8 cellular contexts compared by ENCODE assay signal in the genomic region with DNA sequence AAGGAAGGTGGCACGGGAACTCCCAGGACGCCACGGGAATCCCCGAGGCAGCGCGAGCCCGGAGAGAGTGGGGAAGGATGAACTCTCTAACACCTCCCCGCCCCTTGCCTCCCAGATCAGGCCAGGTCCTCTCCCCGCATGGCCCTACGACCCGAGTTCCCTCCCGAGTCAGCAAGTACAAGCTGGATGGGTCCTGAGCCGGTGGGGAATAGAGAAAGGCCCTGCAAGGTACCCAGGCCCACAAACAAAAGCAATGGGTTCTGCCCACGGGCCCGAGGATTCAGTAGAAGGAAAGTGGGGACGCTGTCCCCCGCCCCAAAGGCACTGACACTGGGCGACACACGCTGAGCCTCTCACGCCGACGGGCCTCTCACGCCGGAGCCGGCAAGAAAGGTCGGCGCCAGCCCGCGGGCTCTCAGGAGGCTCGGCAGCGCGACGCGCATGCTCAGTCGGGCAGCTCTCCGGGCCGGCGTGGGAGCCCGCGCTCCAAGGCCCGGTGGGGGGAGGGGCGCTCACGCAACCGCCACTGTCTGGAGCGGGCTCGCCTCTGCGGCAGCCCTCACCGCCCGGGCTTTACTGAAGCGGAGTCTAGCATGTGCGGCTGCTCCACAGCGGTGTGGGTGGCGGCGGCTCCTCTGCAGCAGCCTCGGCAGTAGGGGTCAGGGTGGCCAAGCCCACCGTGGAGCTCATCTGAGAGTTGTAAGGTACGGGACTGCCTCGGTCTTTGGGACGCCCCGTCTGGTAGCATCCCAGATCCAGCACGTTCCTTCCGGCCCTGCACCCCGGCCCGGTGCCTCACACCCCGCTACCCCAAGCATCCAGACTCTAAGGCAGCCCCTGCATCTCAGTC. TPM values are rescaled to one million over a fixed set of nuclear protein-coding genes. Genes with fewer than 3 reads are reported as not detected.
DNase-seq lines count a peak whose midpoint lies in the region; ATAC-seq, FAIRE-seq and TF ChIP-seq lines count a peak whose summit lies in the region.
"Not testable (repeated sequence)": the region's sequence is repeated elsewhere in the genome, so short reads cannot be mapped to it uniquely, and the experiment has no call there.

No MANE protein-coding gene starts in this region.

- H3K27me3 Mint-ChIP-seq in activated CD4-positive, alpha-beta T cell treated with anti-CD3 and anti-CD28 coated beads, Interleukin-2, amount 10 ng/mL, durations not matched to agents 24 days and 14 days = not testable (repeated sequence)

- intact Hi-C loops in activated CD4-positive, alpha-beta T cell treated with anti-CD3 and anti-CD28 coated beads, Interleukin-2, amount 10 ng/mL, durations not matched to agents 24 days and 14 days (cut with micrococcal nuclease) = not testable (repeated sequence)
- intact Hi-C loops in left ventricle myocardium inferior (cut with micrococcal nuclease) (loop anchor here (5.0 kb wide), 1 partner anchor 48 kb away; no protein-coding TSS in a partner anchor), pancreas (cut with DNase I) (loop anchor here in 1 of 3 donors (5.0 kb wide), 1 partner anchor 48 kb away; no protein-coding TSS in a partner anchor)

- peak; percentile 54 for ATAC-seq in HG02623 (IDR thresholded peaks at IDR 0.05; ENCODE audit: unreplicated experiment)
- ATAC-seq in pancreas = peak; percentile 94 to 98 (median 96)

- TF ChIP-seq CTCF in left ventricle myocardium inferior (IDR thresholded peaks at IDR 0.05; ENCODE audit: borderline replicate concordance); pancreas (IDR thresholded peaks at IDR 0.05): not testable (repeated sequence)

- FAIRE-seq in pancreas (lab: Jason Lieb, UNC) = not testable (repeated sequence)

- WGBS in pancreas, 2 donors = 14 to 15% methylated on average over 38 to 58 of the region's 65 CpGs

- not testable (repeated sequence) for H3K36me3 ChIP-seq in ES-I3 (ENCODE audit: insufficient read depth, low read length); left ventricle myocardium inferior; pancreas

- H3K4me3 ChIP-seq in left ventricle myocardium inferior = peak overlapping the region; percentile 56
- H3K4me3 ChIP-seq in pancreas = peak overlapping the region in 3 of 4 donors; percentile 31 to 48 (median 45)

- not testable (repeated sequence) for H3K27ac ChIP-seq in left ventricle myocardium inferior (replicated peaks); pancreas

- not testable (repeated sequence) for H3K9me3 Mint-ChIP-seq in activated CD4-positive, alpha-beta T cell treated with anti-CD3 and anti-CD28 coated beads, Interleukin-2, amount 10 ng/mL, durations not matched to agents 24 days and 14 days

- not testable (repeated sequence) for H3K4me1 ChIP-seq in ES-I3 (ENCODE audit: insufficient read depth, low read length); left ventricle myocardium inferior; pancreas

- not testable (repeated sequence) for H3K4me1 Mint-ChIP-seq in activated CD4-positive, alpha-beta T cell treated with anti-CD3 and anti-CD28 coated beads, Interleukin-2, amount 10 ng/mL, durations not matched to agents 24 days and 14 days

- H3K9me3 ChIP-seq in ES-I3 (ENCODE audit: control insufficient read depth, insufficient read depth, low read length); left ventricle myocardium inferior (replicated peaks); pancreas: not testable (repeated sequence)

- H3K27ac Mint-ChIP-seq in activated CD4-positive, alpha-beta T cell treated with anti-CD3 and anti-CD28 coated beads, Interleukin-2, amount 10 ng/mL, durations not matched to agents 24 days and 14 days = not testable (repeated sequence)

- H3K9ac ChIP-seq in ES-I3 (ENCODE audit: low read depth, low read length) = peak overlapping the region; percentile 33; the same call in 1 of the 2 replicates

- DNase-seq in NCI-H146 (lab: John Stamatoyannopoulos, UW) = peak; percentile 36
- DNase-seq in activated CD4-positive, alpha-beta T cell treated with anti-CD3 and anti-CD28 coated beads, Interleukin-2, amount 10 ng/mL, durations not matched to agents 24 days and 14 days = peak; percentile 87
- DNase-seq in astrocyte of the hippocampus (ENCODE audit: low read depth, low spot score) = peak; percentile 15
- DNase-seq in left ventricle myocardium inferior = peak; percentile 50
- peak; percentile 39 to 81 (median 64) for DNase-seq in pancreas
- peak; percentile 11 to 63 (median 46) for DNase-seq in stimulated activated naive CD4-positive, alpha-beta T cell (lab: John Stamatoyannopoulos, UW)

- H3K4me3 Mint-ChIP-seq in activated CD4-positive, alpha-beta T cell treated with anti-CD3 and anti-CD28 coated beads, Interleukin-2, amount 10 ng/mL, durations not matched to agents 24 days and 14 days = not testable (repeated sequence)

- not testable (repeated sequence) for H3K27me3 ChIP-seq in left ventricle myocardium inferior (ENCODE audit: low read depth); pancreas

- H3K36me3 Mint-ChIP-seq in activated CD4-positive, alpha-beta T cell treated with anti-CD3 and anti-CD28 coated beads, Interleukin-2, amount 10 ng/mL, durations not matched to agents 24 days and 14 days (ENCODE audit: low read depth) = not testable (repeated sequence)

RNA-seq across cellular contexts. Expression of a gene that starts 16.1 kb away (rescaled TPM):
- total RNA-seq in activated CD4-positive, alpha-beta T cell treated with anti-CD3 and anti-CD28 coated beads, Interleukin-2, amount 10 ng/mL, durations not matched to agents 24 days and 14 days = 17.6 and 18.2 TPM in 2 replicates
- total RNA-seq in left ventricle myocardium inferior (30.8 TPM), pancreas (10 to 100 TPM; 10.8 to 24.8 (median 12.7) TPM)
- polyA plus RNA-seq in pancreas = 10 to 100 TPM; 26.4 to 27.7 TPM

RNA-seq across cellular contexts. Expression of a gene that starts 19.1 kb away (rescaled TPM):
- total RNA-seq in activated CD4-positive, alpha-beta T cell treated with anti-CD3 and anti-CD28 coated beads, Interleukin-2, amount 10 ng/mL, durations not matched to agents 24 days and 14 days = 22.1 and 22.5 TPM in 2 replicates
- 15.7 TPM for total RNA-seq in left ventricle myocardium inferior
- 10 to 100 TPM; 10.3 to 16.2 (median 11.5) TPM for total RNA-seq in pancreas
- polyA plus RNA-seq in pancreas = 10 to 100 TPM; 20.2 to 35.0 TPM

Comparison
In these comparisons a context has a peak if more than half of its experiments do, and no peak if none do; other contexts are left out.
1. DNase-seq: peak in every context shown above with its lines; median percentile 87 in activated CD4-positive, alpha-beta T cell treated with anti-CD3 and anti-CD28 coated beads, Interleukin-2, amount 10 ng/mL, durations not matched to agents 24 days and 14 days; 64 in pancreas; 50 in left ventricle myocardium inferior; 46 in stimulated activated naive CD4-positive, alpha-beta T cell; 36 in NCI-H146; 15 in astrocyte of the hippocampus.